In the genomic region with DNA sequence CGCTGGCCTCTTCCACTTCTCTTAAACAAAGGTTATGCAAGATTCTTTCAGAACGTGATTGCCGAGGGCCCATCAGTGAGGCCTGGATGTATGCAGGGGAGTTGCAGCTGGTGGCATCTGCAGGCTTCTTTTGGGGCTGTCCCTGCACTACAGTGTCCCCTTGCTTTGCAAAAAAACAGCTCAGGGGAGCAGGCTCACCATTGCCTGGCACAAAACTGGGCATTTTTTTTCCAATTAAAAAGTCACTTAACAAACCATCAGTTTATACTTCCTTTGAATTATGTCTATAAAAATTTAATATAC, we compare ENCODE assay signal across 19 cellular contexts.
"Had no signal": no experiment of that assay in that cellular context is flagged by ENCODE, and none has a peak within 500 bp of the region (broad histone marks: within the 10 kb centered on the region; RNA-seq: fewer than 3 reads in every experiment).

No MANE protein-coding gene starts in this region.

- H3K36me3 Mint-ChIP-seq: natural killer cell treated with Interleukin-12 subunit alpha and Interleukin-12 subunit beta and Interleukin-15 and Interleukin-18, amount 100 ng/mL, for 72 hours; stimulated activated naive B cell treated with anti-CD40 and anti-IgM and Interleukin-4, amounts not matched to agents 10 μg/mL and 1 μg/mL and 100 μg/mL, for 72 hours had no signal

- H3K9me3 Mint-ChIP-seq: natural killer cell treated with Interleukin-12 subunit alpha and Interleukin-12 subunit beta and Interleukin-15 and Interleukin-18, amount 100 ng/mL, for 72 hours; stimulated activated naive B cell treated with anti-CD40 and anti-IgM and Interleukin-4, amounts not matched to agents 10 μg/mL and 1 μg/mL and 100 μg/mL, for 72 hours; stimulated activated naive CD8-positive, alpha-beta T cell treated with anti-CD3 and anti-CD28 coated beads, Interleukin-15, amount 100 ng/mL, for 72 hours had no signal

- H3K4me1 Mint-ChIP-seq: stimulated activated naive CD8-positive, alpha-beta T cell treated with anti-CD3 and anti-CD28 coated beads, Interleukin-15, amount 100 ng/mL, for 72 hours had no signal

- H3K27me3 Mint-ChIP-seq: natural killer cell treated with Interleukin-12 subunit alpha and Interleukin-12 subunit beta and Interleukin-15 and Interleukin-18, amount 100 ng/mL, for 72 hours; stimulated activated naive CD8-positive, alpha-beta T cell treated with anti-CD3 and anti-CD28 coated beads, Interleukin-15, amount 100 ng/mL, for 72 hours had no signal

- DNase-seq: effector CD4-positive, alpha-beta T cell; foreskin melanocyte; kidney; left cardiac atrium; left ventricle myocardium superior; mesenchymal stem cell; midbrain; occipital lobe; psoas muscle; retina; right lobe of liver; stimulated activated CD4-positive, alpha-beta T cell treated with anti-CD3 and anti-CD28 coated beads, Interleukin-15, amount 100 ng/mL, for 24 hours; stimulated activated CD4-positive, alpha-beta T cell treated with anti-CD3 and anti-CD28 coated beads, Interleukin-1b, Interleukin-23, amount 100 ng/mL, for 48 hours; stimulated activated CD4-positive, alpha-beta T cell treated with anti-CD3 and anti-CD28 coated beads, Interleukin-4, amount 100 ng/mL, for 24 hours; stimulated activated naive B cell treated with anti-CD40 and anti-IgM and Interleukin-4, amounts not matched to agents 10 μg/mL and 1 μg/mL and 100 μg/mL, for 72 hours; stimulated activated naive CD8-positive, alpha-beta T cell treated with anti-CD3 and anti-CD28 coated beads, Interleukin-15, amount 100 ng/mL, for 72 hours; testis; upper lobe of right lung had no signal

- ATAC-seq: left cardiac atrium; left ventricle myocardium superior; natural killer cell treated with Interleukin-12 subunit alpha and Interleukin-12 subunit beta and Interleukin-15 and Interleukin-18, amount 100 ng/mL, for 72 hours; psoas muscle; right lobe of liver; stimulated activated naive B cell treated with anti-CD40 and anti-IgM and Interleukin-4, amounts not matched to agents 10 μg/mL and 1 μg/mL and 100 μg/mL, for 72 hours; stimulated activated naive CD8-positive, alpha-beta T cell treated with anti-CD3 and anti-CD28 coated beads, Interleukin-15, amount 100 ng/mL, for 72 hours; upper lobe of right lung had no signal

- H3K4me3 Mint-ChIP-seq: natural killer cell treated with Interleukin-12 subunit alpha and Interleukin-12 subunit beta and Interleukin-15 and Interleukin-18, amount 100 ng/mL, for 72 hours; stimulated activated naive B cell treated with anti-CD40 and anti-IgM and Interleukin-4, amounts not matched to agents 10 μg/mL and 1 μg/mL and 100 μg/mL, for 72 hours; stimulated activated naive CD8-positive, alpha-beta T cell treated with anti-CD3 and anti-CD28 coated beads, Interleukin-15, amount 100 ng/mL, for 72 hours had no signal

- H3K27ac Mint-ChIP-seq: natural killer cell treated with Interleukin-12 subunit alpha and Interleukin-12 subunit beta and Interleukin-15 and Interleukin-18, amount 100 ng/mL, for 72 hours; stimulated activated naive B cell treated with anti-CD40 and anti-IgM and Interleukin-4, amounts not matched to agents 10 μg/mL and 1 μg/mL and 100 μg/mL, for 72 hours; stimulated activated naive CD8-positive, alpha-beta T cell treated with anti-CD3 and anti-CD28 coated beads, Interleukin-15, amount 100 ng/mL, for 72 hours had no signal
